ENCODE assay signal across 8 cellular contexts in genomic region chr5:126422994-126423788, GRCh38. TPM values are rescaled to one million over a fixed set of nuclear protein-coding genes. Genes with fewer than 3 reads are reported as not detected.
DNase-seq lines count a peak whose midpoint lies in the region; ATAC-seq lines count a peak whose summit lies in the region.

GRAMD2B (plus strand) TSS chr5:126423409; CDS start chr5:126423607, 198 bp downstream.

- ATAC-seq in HG03066 (IDR thresholded peaks at IDR 0.05; ENCODE audit: low read depth, unreplicated experiment): peak; percentile 82
- ATAC-seq in effector memory CD8-positive, alpha-beta T cell (replicated peaks): peak; percentile 94

- H3K27me3 Mint-ChIP-seq in effector memory CD8-positive, alpha-beta T cell: no peaks in the 10 kb centered on the region

- H3K36me3 Mint-ChIP-seq in effector memory CD8-positive, alpha-beta T cell (ENCODE audit: insufficient read depth): peaks cover 5% of the 10 kb centered on the region

- DNase-seq in SIG-M5 treated with dmso at 0.1 percent for 504 hours (lab: John Stamatoyannopoulos, UW; ENCODE audit: unreplicated experiment) (peak; percentile 74), SIG-M5 (lab: John Stamatoyannopoulos, UW) (no peak), NCI-H524 treated with DMSO at 0.1 percent for 48 hours (lab: John Stamatoyannopoulos, UW) (peak; percentile 45), lung microvascular endothelial cell (ENCODE audit: low read depth in 2 of 2) (peak; percentile 72 to 93)
- DNase-seq in activated CD8-positive, alpha-beta memory T cell treated with anti-CD3 and anti-CD28 coated beads for 4 hours (ENCODE audit: low read depth in 2 of 2): peak; percentile 37 to 52
- peak; percentile 55 to 64 (median 57) for DNase-seq in effector memory CD8-positive, alpha-beta T cell
- DNase-seq in stimulated activated CD4-positive, alpha-beta T cell treated with anti-CD3 and anti-CD28 coated beads, TNF-alpha, amount 100 ng/mL, for 4 hours (ENCODE audit: low read depth in 3 of 3): peak; percentile 32 to 44 (median 44)

- H3K4me1 Mint-ChIP-seq in effector memory CD8-positive, alpha-beta T cell (ENCODE audit: low read depth in 2 of 2): peaks cover 21 to 29% of the 10 kb centered on the region in 2 donors

- H3K27ac Mint-ChIP-seq in effector memory CD8-positive, alpha-beta T cell: peak within 1 kb of the TSS; percentile 93 to 98

- H3K9me3 Mint-ChIP-seq in effector memory CD8-positive, alpha-beta T cell: no peaks in the 10 kb centered on the region

- peak within 1 kb of the TSS; percentile 86 to 89 for H3K4me3 Mint-ChIP-seq in effector memory CD8-positive, alpha-beta T cell

RNA-seq across cellular contexts. Expression of gene GRAMD2B, which starts in this region (rescaled TPM):
- 9.4 and 13.3 TPM in 2 replicates for total RNA-seq in lung microvascular endothelial cell
